2 cellular contexts compared by ENCODE assay signal in genomic region chr6:13769655-13770053, GRCh38.
TF ChIP-seq lines count a peak whose summit lies in the region.

No MANE protein-coding gene starts in this region.

TF ChIP-seq in K562, 482 proteins besides CTCF, POLR2A, EP300 and RAD21:
- TF ChIP-seq ZBTB33 (CRISPR knock-in tag; IDR thresholded peaks at IDR 0.05) = peak; percentile 99
- peak; percentile 70 for TF ChIP-seq CTCFL (IDR thresholded peaks at IDR 0.05; ENCODE audit: borderline replicate concordance, insufficient read depth, low read depth, low read length, poor library complexity, severe bottlenecking)
- 0 out of 2 replicates have a peak, but pooled peaks have one; percentile 27 for TF ChIP-seq CBX1 (IDR thresholded peaks at IDR 0.05; ENCODE audit: low read depth)
- TF ChIP-seq RFX7 (CRISPR knock-in tag; IDR thresholded peaks at IDR 0.05) = no peak
- TF ChIP-seq CBX3 (IDR thresholded peaks at IDR 0.05; ENCODE audit: borderline replicate concordance in 1 of 2, low read length in 2 of 2) = 0 out of 3 replicates have a peak, but pooled peaks of 1 of the 2 experiments have one; percentile 18
- no peak for TF ChIP-seq ZNF41 (CRISPR knock-in tag; conservative IDR thresholded peaks at IDR 0.05)

TF ChIP-seq in GM12891, 5 proteins besides CTCF, POLR2A, EP300 and RAD21:
- TF ChIP-seq POU2F2 (IDR thresholded peaks at IDR 0.05; ENCODE audit: low read depth, low read length) (no peak), SPI1 (IDR thresholded peaks at IDR 0.05; ENCODE audit: low read depth, low read length) (no peak)
TF ChIP-seq in GM12891: peak in this region for 0.
